In the genomic region with DNA sequence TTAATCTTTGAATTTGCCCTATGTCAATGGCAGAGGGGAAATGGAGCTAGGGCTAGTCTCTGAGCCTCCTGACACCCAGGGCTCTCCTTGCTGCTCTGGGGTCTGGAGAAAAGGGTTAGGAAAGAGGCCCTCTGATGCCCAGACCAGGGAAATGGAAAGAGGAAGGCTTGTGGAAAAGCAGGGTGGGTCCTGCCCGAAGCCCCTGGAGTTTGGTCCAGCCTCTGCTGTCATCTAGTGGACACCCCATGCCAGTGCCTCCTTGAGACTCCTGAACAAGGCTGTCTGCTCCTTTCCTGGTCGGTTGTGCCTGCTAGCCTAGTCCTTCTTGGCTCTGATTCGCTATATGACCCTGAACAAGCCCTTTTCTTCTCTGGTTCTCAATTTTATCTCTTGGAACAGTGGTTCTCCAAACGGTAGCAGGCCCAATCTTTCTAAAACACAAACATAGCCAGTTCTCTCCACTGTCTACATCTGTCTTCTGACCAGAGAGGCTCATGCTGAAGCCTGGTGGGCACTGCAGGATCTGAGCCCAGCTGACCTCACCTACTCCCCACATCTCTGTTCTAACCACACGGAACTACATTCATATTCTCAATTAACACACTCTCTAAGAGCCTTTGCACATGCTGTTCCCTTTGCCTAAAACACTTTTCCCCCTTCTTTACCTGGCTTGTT, we compare ENCODE assay signal across 1 cellular context.
TF ChIP-seq lines count a peak whose summit lies in the region.

No MANE protein-coding gene starts in this region.

TF ChIP-seq in HepG2, 621 proteins besides CTCF, POLR2A, EP300 and RAD21 (continued from another document and continues in another):
- TF ChIP-seq, protein P1, sequence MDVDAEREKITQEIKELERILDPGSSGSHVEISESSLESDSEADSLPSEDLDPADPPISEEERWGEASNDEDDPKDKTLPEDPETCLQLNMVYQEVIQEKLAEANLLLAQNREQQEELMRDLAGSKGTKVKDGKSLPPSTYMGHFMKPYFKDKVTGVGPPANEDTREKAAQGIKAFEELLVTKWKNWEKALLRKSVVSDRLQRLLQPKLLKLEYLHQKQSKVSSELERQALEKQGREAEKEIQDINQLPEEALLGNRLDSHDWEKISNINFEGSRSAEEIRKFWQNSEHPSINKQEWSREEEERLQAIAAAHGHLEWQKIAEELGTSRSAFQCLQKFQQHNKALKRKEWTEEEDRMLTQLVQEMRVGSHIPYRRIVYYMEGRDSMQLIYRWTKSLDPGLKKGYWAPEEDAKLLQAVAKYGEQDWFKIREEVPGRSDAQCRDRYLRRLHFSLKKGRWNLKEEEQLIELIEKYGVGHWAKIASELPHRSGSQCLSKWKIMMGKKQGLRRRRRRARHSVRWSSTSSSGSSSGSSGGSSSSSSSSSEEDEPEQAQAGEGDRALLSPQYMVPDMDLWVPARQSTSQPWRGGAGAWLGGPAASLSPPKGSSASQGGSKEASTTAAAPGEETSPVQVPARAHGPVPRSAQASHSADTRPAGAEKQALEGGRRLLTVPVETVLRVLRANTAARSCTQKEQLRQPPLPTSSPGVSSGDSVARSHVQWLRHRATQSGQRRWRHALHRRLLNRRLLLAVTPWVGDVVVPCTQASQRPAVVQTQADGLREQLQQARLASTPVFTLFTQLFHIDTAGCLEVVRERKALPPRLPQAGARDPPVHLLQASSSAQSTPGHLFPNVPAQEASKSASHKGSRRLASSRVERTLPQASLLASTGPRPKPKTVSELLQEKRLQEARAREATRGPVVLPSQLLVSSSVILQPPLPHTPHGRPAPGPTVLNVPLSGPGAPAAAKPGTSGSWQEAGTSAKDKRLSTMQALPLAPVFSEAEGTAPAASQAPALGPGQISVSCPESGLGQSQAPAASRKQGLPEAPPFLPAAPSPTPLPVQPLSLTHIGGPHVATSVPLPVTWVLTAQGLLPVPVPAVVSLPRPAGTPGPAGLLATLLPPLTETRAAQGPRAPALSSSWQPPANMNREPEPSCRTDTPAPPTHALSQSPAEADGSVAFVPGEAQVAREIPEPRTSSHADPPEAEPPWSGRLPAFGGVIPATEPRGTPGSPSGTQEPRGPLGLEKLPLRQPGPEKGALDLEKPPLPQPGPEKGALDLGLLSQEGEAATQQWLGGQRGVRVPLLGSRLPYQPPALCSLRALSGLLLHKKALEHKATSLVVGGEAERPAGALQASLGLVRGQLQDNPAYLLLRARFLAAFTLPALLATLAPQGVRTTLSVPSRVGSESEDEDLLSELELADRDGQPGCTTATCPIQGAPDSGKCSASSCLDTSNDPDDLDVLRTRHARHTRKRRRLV (CRISPR knock-in tag; IDR thresholded peaks at IDR 0.05), result no peak
- TF ChIP-seq, protein P2, sequence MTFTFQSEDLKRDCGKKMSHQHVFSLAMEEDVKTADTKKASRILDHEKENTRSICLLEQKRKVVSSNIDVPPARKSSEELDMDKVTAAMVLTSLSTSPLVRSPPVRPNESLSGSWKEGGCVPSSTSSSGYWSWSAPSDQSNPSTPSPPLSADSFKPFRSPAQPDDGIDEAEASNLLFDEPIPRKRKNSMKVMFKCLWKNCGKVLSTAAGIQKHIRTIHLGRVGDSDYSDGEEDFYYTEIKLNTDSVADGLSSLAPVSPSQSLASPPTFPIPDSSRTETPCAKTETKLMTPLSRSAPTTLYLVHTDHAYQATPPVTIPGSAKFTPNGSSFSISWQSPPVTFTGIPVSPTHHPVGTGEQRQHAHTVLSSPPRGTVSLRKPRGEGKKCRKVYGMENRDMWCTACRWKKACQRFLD (CRISPR knock-in tag; IDR thresholded peaks at IDR 0.05; ENCODE audit: borderline replicate concordance), result 0 out of 2 replicates have a peak, but pooled peaks have one; percentile 46
- TF ChIP-seq SATB2 (CRISPR knock-in tag; IDR thresholded peaks at IDR 0.05) (no peak), GPN1 (CRISPR knock-in tag; IDR thresholded peaks at IDR 0.05; ENCODE audit: borderline replicate concordance) (no peak), ZNF20 (CRISPR knock-in tag; IDR thresholded peaks at IDR 0.05) (no peak), TEAD2 (CRISPR knock-in tag; IDR thresholded peaks at IDR 0.05) (no peak), NCOA2 (CRISPR knock-in tag; IDR thresholded peaks at IDR 0.05) (0 out of 2 replicates have a peak, but pooled peaks have one; percentile 25), ZNF350 (CRISPR knock-in tag; IDR thresholded peaks at IDR 0.05; ENCODE audit: borderline replicate concordance, low read depth) (peak; percentile 40; the same call in 1 of the 2 replicates), SIX1 (CRISPR knock-in tag; IDR thresholded peaks at IDR 0.05; ENCODE audit: borderline replicate concordance) (no peak), JARID2 (CRISPR knock-in tag; IDR thresholded peaks at IDR 0.05; ENCODE audit: insufficient replicate concordance) (no peak), MBNL3 (CRISPR knock-in tag; conservative IDR thresholded peaks at IDR 0.05) (no peak), MYC (CRISPR knock-in tag; IDR thresholded peaks at IDR 0.05; ENCODE audit: borderline replicate concordance) (no peak; the same call in 1 of the 2 replicates), TOPORS (CRISPR knock-in tag; IDR thresholded peaks at IDR 0.05) (no peak), NFYB (CRISPR knock-in tag; IDR thresholded peaks at IDR 0.05) (no peak), ZNF724P (CRISPR knock-in tag; IDR thresholded peaks at IDR 0.05; ENCODE audit: borderline replicate concordance) (0 out of 2 replicates have a peak, but pooled peaks have one; percentile 37), SALL1 (CRISPR knock-in tag; IDR thresholded peaks at IDR 0.05) (peak; percentile 25; the same call in 1 of the 2 replicates), ZNF124 (CRISPR knock-in tag; IDR thresholded peaks at IDR 0.05) (no peak), MBD4 (IDR thresholded peaks at IDR 0.05; ENCODE audit: borderline replicate concordance, low read length) (no peak), TBL1XR1 (IDR thresholded peaks at IDR 0.05; ENCODE audit: borderline replicate concordance, low read length, partially characterized antibody) (no peak), ZNF501 (CRISPR knock-in tag; IDR thresholded peaks at IDR 0.05) (peak; percentile 65), ZNF7 (CRISPR knock-in tag; IDR thresholded peaks at IDR 0.05) (no peak), SNAI1 (CRISPR knock-in tag; IDR thresholded peaks at IDR 0.05; ENCODE audit: borderline replicate concordance) (no peak), ZNF577 (CRISPR knock-in tag; IDR thresholded peaks at IDR 0.05; ENCODE audit: borderline replicate concordance, low read depth) (no peak), ZNF468 (CRISPR knock-in tag; IDR thresholded peaks at IDR 0.05) (no peak), FOXC1 (CRISPR knock-in tag; IDR thresholded peaks at IDR 0.05; ENCODE audit: borderline replicate concordance) (peak; percentile 52; the same call in 1 of the 2 replicates), ESRRA (CRISPR knock-in tag; IDR thresholded peaks at IDR 0.05; ENCODE audit: low read depth) (no peak), PPARG (CRISPR knock-in tag; conservative IDR thresholded peaks at IDR 0.05) (peak; percentile 81), PAWR (CRISPR knock-in tag; IDR thresholded peaks at IDR 0.05; ENCODE audit: borderline replicate concordance) (no peak), KDM6A (CRISPR knock-in tag; IDR thresholded peaks at IDR 0.05; ENCODE audit: low read depth) (no peak), TBX3 (IDR thresholded peaks at IDR 0.05; ENCODE audit: borderline replicate concordance) (no peak), GLI4 (CRISPR knock-in tag; IDR thresholded peaks at IDR 0.05; ENCODE audit: borderline replicate concordance) (0 out of 2 replicates have a peak, but pooled peaks have one; percentile 26), POLR2G (IDR thresholded peaks at IDR 0.05; ENCODE audit: low read depth, low read length) (no peak), RBM22 (optimal IDR thresholded peaks at IDR 0.05; ENCODE audit: low read length) (no peak), NCOR1 (IDR thresholded peaks at IDR 0.05; ENCODE audit: borderline replicate concordance, low read length) (no peak)
- TF ChIP-seq, protein P3, sequence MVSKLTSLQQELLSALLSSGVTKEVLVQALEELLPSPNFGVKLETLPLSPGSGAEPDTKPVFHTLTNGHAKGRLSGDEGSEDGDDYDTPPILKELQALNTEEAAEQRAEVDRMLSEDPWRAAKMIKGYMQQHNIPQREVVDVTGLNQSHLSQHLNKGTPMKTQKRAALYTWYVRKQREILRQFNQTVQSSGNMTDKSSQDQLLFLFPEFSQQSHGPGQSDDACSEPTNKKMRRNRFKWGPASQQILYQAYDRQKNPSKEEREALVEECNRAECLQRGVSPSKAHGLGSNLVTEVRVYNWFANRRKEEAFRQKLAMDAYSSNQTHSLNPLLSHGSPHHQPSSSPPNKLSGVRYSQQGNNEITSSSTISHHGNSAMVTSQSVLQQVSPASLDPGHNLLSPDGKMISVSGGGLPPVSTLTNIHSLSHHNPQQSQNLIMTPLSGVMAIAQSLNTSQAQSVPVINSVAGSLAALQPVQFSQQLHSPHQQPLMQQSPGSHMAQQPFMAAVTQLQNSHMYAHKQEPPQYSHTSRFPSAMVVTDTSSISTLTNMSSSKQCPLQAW (CRISPR knock-in tag; IDR thresholded peaks at IDR 0.05), result 0 out of 2 replicates have a peak, but pooled peaks have one; percentile 28
- TF ChIP-seq, protein P4, sequence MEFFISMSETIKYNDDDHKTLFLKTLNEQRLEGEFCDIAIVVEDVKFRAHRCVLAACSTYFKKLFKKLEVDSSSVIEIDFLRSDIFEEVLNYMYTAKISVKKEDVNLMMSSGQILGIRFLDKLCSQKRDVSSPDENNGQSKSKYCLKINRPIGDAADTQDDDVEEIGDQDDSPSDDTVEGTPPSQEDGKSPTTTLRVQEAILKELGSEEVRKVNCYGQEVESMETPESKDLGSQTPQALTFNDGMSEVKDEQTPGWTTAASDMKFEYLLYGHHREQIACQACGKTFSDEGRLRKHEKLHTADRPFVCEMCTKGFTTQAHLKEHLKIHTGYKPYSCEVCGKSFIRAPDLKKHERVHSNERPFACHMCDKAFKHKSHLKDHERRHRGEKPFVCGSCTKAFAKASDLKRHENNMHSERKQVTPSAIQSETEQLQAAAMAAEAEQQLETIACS (CRISPR knock-in tag; IDR thresholded peaks at IDR 0.05), result no peak
- TF ChIP-seq, protein P5, sequence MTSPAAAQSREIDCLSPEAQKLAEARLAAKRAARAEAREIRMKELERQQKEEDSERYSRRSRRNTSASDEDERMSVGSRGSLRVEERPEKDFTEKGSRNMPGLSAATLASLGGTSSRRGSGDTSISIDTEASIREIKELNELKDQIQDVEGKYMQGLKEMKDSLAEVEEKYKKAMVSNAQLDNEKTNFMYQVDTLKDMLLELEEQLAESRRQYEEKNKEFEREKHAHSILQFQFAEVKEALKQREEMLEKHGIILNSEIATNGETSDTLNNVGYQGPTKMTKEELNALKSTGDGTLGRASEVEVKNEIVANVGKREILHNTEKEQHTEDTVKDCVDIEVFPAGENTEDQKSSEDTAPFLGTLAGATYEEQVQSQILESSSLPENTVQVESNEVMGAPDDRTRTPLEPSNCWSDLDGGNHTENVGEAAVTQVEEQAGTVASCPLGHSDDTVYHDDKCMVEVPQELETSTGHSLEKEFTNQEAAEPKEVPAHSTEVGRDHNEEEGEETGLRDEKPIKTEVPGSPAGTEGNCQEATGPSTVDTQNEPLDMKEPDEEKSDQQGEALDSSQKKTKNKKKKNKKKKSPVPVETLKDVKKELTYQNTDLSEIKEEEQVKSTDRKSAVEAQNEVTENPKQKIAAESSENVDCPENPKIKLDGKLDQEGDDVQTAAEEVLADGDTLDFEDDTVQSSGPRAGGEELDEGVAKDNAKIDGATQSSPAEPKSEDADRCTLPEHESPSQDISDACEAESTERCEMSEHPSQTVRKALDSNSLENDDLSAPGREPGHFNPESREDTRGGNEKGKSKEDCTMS (CRISPR knock-in tag; conservative IDR thresholded peaks at IDR 0.05), result no peak
- TF ChIP-seq, protein P6, sequence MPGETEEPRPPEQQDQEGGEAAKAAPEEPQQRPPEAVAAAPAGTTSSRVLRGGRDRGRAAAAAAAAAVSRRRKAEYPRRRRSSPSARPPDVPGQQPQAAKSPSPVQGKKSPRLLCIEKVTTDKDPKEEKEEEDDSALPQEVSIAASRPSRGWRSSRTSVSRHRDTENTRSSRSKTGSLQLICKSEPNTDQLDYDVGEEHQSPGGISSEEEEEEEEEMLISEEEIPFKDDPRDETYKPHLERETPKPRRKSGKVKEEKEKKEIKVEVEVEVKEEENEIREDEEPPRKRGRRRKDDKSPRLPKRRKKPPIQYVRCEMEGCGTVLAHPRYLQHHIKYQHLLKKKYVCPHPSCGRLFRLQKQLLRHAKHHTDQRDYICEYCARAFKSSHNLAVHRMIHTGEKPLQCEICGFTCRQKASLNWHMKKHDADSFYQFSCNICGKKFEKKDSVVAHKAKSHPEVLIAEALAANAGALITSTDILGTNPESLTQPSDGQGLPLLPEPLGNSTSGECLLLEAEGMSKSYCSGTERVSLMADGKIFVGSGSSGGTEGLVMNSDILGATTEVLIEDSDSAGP (CRISPR knock-in tag; IDR thresholded peaks at IDR 0.05; ENCODE audit: borderline replicate concordance), result no peak
- TF ChIP-seq, protein P7, sequence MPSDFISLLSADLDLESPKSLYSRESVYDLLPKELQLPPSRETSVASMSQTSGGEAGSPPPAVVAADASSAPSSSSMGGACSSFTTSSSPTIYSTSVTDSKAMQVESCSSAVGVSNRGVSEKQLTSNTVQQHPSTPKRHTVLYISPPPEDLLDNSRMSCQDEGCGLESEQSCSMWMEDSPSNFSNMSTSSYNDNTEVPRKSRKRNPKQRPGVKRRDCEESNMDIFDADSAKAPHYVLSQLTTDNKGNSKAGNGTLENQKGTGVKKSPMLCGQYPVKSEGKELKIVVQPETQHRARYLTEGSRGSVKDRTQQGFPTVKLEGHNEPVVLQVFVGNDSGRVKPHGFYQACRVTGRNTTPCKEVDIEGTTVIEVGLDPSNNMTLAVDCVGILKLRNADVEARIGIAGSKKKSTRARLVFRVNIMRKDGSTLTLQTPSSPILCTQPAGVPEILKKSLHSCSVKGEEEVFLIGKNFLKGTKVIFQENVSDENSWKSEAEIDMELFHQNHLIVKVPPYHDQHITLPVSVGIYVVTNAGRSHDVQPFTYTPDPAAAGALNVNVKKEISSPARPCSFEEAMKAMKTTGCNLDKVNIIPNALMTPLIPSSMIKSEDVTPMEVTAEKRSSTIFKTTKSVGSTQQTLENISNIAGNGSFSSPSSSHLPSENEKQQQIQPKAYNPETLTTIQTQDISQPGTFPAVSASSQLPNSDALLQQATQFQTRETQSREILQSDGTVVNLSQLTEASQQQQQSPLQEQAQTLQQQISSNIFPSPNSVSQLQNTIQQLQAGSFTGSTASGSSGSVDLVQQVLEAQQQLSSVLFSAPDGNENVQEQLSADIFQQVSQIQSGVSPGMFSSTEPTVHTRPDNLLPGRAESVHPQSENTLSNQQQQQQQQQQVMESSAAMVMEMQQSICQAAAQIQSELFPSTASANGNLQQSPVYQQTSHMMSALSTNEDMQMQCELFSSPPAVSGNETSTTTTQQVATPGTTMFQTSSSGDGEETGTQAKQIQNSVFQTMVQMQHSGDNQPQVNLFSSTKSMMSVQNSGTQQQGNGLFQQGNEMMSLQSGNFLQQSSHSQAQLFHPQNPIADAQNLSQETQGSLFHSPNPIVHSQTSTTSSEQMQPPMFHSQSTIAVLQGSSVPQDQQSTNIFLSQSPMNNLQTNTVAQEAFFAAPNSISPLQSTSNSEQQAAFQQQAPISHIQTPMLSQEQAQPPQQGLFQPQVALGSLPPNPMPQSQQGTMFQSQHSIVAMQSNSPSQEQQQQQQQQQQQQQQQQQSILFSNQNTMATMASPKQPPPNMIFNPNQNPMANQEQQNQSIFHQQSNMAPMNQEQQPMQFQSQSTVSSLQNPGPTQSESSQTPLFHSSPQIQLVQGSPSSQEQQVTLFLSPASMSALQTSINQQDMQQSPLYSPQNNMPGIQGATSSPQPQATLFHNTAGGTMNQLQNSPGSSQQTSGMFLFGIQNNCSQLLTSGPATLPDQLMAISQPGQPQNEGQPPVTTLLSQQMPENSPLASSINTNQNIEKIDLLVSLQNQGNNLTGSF (CRISPR knock-in tag; IDR thresholded peaks at IDR 0.05), result no peak
